ENCODE assay signal across 8 cellular contexts in genomic region chr5:16465544-16466432, GRCh38. TPM values are rescaled to one million over a fixed set of nuclear protein-coding genes. Genes with fewer than 3 reads are reported as not detected.
DNase-seq lines count a peak whose midpoint lies in the region; ATAC-seq and TF ChIP-seq lines count a peak whose summit lies in the region.

A gene with protein sequence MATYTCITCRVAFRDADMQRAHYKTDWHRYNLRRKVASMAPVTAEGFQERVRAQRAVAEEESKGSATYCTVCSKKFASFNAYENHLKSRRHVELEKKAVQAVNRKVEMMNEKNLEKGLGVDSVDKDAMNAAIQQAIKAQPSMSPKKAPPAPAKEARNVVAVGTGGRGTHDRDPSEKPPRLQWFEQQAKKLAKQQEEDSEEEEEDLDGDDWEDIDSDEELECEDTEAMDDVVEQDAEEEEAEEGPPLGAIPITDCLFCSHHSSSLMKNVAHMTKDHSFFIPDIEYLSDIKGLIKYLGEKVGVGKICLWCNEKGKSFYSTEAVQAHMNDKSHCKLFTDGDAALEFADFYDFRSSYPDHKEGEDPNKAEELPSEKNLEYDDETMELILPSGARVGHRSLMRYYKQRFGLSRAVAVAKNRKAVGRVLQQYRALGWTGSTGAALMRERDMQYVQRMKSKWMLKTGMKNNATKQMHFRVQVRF (minus strand): TSS chr5:16465800. CDS start chr5:16465665, 135 bp downstream.

- H3K4me3 Mint-ChIP-seq in activated B cell treated with CpG ODN at 0.5 μM for 24 hours: peak within 1 kb of the TSS; percentile 99

- H3K27ac ChIP-seq in caudate nucleus (ENCODE audit: low read depth, low read length): peak within 1 kb of the TSS; percentile 68

- H3K27ac Mint-ChIP-seq in activated B cell treated with CpG ODN at 0.5 μM for 24 hours: peak within 1 kb of the TSS; percentile 95

- CTCF ChIA-PET in activated B cell treated with CpG ODN at 0.5 μM for 24 hours (lab: Charles Lee): interaction anchor here (4.7 kb wide), 1 partner anchor 10 kb away, joined by 23 read pairs; no protein-coding TSS in a partner anchor

- no peaks in the 10 kb centered on the region for H3K27me3 Mint-ChIP-seq in activated B cell treated with CpG ODN at 0.5 μM for 24 hours

- TF ChIP-seq CTCF in AG09309 (IDR thresholded peaks at IDR 0.05; ENCODE audit: control insufficient read depth, insufficient read depth, low read depth, low read length, missing control alignments) (no peak), activated B cell treated with CpG ODN at 0.5 μM for 24 hours (IDR thresholded peaks at IDR 0.05) (no peak)

- H3K9me3 Mint-ChIP-seq in activated B cell treated with CpG ODN at 0.5 μM for 24 hours: no peaks in the 10 kb centered on the region

- DNase-seq in AG09309 (ENCODE audit: low read depth) (peak; percentile 60), NCI-H345 (lab: John Stamatoyannopoulos, UW) (peak; percentile 95), activated B cell treated with CpG ODN at 0.5 μM for 24 hours (peak; percentile 82), caudate nucleus (lab: John Stamatoyannopoulos, UW) (peak; percentile 14 to 95 (median 82)), iPS-NIHi7 (ENCODE audit: extremely low spot score) (peak; percentile 90), smooth muscle cell of the brain vasculature (ENCODE audit: low read depth, low spot score) (peak; percentile 55)

- POLR2A ChIA-PET in activated B cell treated with CpG ODN at 0.5 μM for 24 hours (lab: Charles Lee): interaction anchor here (0.6 to 1.1 kb wide), 3 partner anchors 10 to 151 kb away, joined by 3 read pairs; partner anchors contain the start of gene RETREG1

- peaks cover 52% of the 10 kb centered on the region for H3K36me3 Mint-ChIP-seq in activated B cell treated with CpG ODN at 0.5 μM for 24 hours (ENCODE audit: low read depth)

- H3K4me1 Mint-ChIP-seq in activated B cell treated with CpG ODN at 0.5 μM for 24 hours: peaks cover 78% of the 10 kb centered on the region

- intact Hi-C loops in activated B cell treated with CpG ODN at 0.5 μM for 24 hours (cut with micrococcal nuclease): loop anchor here (1.0 to 5.0 kb wide), 3 partner anchors 9 to 1803 kb away; partner anchors contain the start of gene OTULIN

- ATAC-seq in GM19025 (IDR thresholded peaks at IDR 0.05; ENCODE audit: low read depth, unreplicated experiment) (peak; percentile 81), HG03280 (IDR thresholded peaks at IDR 0.05; ENCODE audit: unreplicated experiment) (peak; percentile 85), activated B cell treated with CpG ODN at 0.5 μM for 24 hours (ENCODE audit: low read depth) (peak; percentile 93)

- H3K4me3 ChIP-seq in AG09309 (ENCODE audit: control insufficient read depth, low read depth, low read length): peak within 1 kb of the TSS; percentile 91

RNA-seq across cellular contexts. Expression of the gene that starts here (rescaled TPM):
- 35.5 and 39.5 TPM in 2 replicates for total RNA-seq in activated B cell treated with CpG ODN at 0.5 μM for 24 hours

Comparison
In these comparisons a context has a peak if more than half of its experiments do, and no peak if none do; other contexts are left out.
1. Peak in every context shown above with its lines: DNase-seq, ATAC-seq, H3K4me3 ChIP-seq and H3K27ac ChIP-seq.